1 cellular context compared by ENCODE assay signal in the genomic region with DNA sequence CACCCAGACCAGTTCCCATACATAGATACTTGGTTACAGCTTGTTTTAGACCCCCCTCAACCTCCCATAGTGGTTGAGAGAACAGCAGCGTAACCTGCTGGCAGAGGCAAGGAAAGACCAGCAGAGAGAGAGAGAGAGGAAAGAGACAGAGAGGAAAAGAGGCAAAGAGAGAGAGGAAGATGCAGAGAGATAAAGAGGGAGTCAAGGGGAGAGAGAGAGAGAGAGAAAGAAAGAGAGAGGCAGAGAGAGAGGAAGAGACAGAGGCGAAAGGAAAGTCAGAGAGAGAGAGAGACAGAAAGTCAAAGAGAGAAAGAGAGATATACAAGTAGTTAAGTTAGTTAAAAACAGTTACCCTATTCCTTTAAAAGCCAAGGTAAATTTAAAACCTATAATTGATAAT.
TF ChIP-seq lines count a peak whose summit lies in the region.

No MANE protein-coding gene starts in this region.

TF ChIP-seq in K562, 482 proteins besides CTCF, POLR2A, EP300 and RAD21 (continues in another document):
- TF ChIP-seq TRIM24 (IDR thresholded peaks at IDR 0.05) (0 out of 4 replicates have a peak, but pooled peaks of 1 of the 2 experiments have one; percentile 13), ZNF140 (CRISPR knock-in tag; IDR thresholded peaks at IDR 0.05) (no peak), SUPT5H (IDR thresholded peaks at IDR 0.05) (no peak), HNRNPUL1 (IDR thresholded peaks at IDR 0.05; ENCODE audit: low read length) (no peak), ARHGAP35 (IDR thresholded peaks at IDR 0.05; ENCODE audit: partially characterized antibody) (no peak), U2AF1 (optimal IDR thresholded peaks at IDR 0.05; ENCODE audit: low read depth, low read length) (no peak), BRF1 (IDR thresholded peaks at IDR 0.05; ENCODE audit: borderline replicate concordance, extremely low read depth, insufficient read length) (no peak), SMARCC2 (IDR thresholded peaks at IDR 0.05; ENCODE audit: low read depth) (no peak), ZNF785 (CRISPR knock-in tag; IDR thresholded peaks at IDR 0.05) (no peak), SRF (CRISPR knock-in tag; IDR thresholded peaks at IDR 0.05) (no peak), TCFL5 (CRISPR knock-in tag; conservative IDR thresholded peaks at IDR 0.05) (no peak), ZNF232 (CRISPR knock-in tag; IDR thresholded peaks at IDR 0.05) (no peak), TRIM28 (IDR thresholded peaks at IDR 0.05) (no peak), ZKSCAN8 (CRISPR knock-in tag; IDR thresholded peaks at IDR 0.05) (no peak), NFIC (IDR thresholded peaks at IDR 0.05) (no peak), ZNF408 (CRISPR knock-in tag; IDR thresholded peaks at IDR 0.05; ENCODE audit: low read depth) (no peak), SMAD1 (IDR thresholded peaks at IDR 0.05; ENCODE audit: low read depth, low read length, partially characterized antibody) (no peak), DPF2 (IDR thresholded peaks at IDR 0.05) (0 out of 2 replicates have a peak, but pooled peaks have one; percentile 23)
- TF ChIP-seq, protein P1, sequence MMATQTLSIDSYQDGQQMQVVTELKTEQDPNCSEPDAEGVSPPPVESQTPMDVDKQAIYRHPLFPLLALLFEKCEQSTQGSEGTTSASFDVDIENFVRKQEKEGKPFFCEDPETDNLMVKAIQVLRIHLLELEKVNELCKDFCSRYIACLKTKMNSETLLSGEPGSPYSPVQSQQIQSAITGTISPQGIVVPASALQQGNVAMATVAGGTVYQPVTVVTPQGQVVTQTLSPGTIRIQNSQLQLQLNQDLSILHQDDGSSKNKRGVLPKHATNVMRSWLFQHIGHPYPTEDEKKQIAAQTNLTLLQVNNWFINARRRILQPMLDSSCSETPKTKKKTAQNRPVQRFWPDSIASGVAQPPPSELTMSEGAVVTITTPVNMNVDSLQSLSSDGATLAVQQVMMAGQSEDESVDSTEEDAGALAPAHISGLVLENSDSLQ (IDR thresholded peaks at IDR 0.05), result no peak
- TF ChIP-seq, protein P2, sequence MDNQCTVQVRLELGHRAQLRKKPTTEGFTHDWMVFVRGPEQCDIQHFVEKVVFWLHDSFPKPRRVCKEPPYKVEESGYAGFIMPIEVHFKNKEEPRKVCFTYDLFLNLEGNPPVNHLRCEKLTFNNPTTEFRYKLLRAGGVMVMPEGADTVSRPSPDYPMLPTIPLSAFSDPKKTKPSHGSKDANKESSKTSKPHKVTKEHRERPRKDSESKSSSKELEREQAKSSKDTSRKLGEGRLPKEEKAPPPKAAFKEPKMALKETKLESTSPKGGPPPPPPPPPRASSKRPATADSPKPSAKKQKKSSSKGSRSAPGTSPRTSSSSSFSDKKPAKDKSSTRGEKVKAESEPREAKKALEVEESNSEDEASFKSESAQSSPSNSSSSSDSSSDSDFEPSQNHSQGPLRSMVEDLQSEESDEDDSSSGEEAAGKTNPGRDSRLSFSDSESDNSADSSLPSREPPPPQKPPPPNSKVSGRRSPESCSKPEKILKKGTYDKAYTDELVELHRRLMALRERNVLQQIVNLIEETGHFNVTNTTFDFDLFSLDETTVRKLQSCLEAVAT (IDR thresholded peaks at IDR 0.05), result peak in 1 of 2 experiments; percentile 52; a peak in 1 of 4 replicates
- TF ChIP-seq, protein P3, sequence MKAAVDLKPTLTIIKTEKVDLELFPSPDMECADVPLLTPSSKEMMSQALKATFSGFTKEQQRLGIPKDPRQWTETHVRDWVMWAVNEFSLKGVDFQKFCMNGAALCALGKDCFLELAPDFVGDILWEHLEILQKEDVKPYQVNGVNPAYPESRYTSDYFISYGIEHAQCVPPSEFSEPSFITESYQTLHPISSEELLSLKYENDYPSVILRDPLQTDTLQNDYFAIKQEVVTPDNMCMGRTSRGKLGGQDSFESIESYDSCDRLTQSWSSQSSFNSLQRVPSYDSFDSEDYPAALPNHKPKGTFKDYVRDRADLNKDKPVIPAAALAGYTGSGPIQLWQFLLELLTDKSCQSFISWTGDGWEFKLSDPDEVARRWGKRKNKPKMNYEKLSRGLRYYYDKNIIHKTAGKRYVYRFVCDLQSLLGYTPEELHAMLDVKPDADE (conservative IDR thresholded peaks at IDR 0.05; ENCODE audit: control insufficient read depth, low read depth, low read length), result no peak
- TF ChIP-seq, protein P4, sequence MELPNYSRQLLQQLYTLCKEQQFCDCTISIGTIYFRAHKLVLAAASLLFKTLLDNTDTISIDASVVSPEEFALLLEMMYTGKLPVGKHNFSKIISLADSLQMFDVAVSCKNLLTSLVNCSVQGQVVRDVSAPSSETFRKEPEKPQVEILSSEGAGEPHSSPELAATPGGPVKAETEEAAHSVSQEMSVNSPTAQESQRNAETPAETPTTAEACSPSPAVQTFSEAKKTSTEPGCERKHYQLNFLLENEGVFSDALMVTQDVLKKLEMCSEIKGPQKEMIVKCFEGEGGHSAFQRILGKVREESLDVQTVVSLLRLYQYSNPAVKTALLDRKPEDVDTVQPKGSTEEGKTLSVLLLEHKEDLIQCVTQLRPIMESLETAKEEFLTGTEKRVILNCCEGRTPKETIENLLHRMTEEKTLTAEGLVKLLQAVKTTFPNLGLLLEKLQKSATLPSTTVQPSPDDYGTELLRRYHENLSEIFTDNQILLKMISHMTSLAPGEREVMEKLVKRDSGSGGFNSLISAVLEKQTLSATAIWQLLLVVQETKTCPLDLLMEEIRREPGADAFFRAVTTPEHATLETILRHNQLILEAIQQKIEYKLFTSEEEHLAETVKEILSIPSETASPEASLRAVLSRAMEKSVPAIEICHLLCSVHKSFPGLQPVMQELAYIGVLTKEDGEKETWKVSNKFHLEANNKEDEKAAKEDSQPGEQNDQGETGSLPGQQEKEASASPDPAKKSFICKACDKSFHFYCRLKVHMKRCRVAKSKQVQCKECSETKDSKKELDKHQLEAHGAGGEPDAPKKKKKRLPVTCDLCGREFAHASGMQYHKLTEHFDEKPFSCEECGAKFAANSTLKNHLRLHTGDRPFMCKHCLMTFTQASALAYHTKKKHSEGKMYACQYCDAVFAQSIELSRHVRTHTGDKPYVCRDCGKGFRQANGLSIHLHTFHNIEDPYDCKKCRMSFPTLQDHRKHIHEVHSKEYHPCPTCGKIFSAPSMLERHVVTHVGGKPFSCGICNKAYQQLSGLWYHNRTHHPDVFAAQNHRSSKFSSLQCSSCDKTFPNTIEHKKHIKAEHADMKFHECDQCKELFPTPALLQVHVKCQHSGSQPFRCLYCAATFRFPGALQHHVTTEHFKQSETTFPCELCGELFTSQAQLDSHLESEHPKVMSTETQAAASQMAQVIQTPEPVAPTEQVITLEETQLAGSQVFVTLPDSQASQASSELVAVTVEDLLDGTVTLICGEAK (IDR thresholded peaks at IDR 0.05), result no peak
- TF ChIP-seq, protein P4 (CRISPR knock-in tag; IDR thresholded peaks at IDR 0.05), result no peak
- TF ChIP-seq, protein P5, sequence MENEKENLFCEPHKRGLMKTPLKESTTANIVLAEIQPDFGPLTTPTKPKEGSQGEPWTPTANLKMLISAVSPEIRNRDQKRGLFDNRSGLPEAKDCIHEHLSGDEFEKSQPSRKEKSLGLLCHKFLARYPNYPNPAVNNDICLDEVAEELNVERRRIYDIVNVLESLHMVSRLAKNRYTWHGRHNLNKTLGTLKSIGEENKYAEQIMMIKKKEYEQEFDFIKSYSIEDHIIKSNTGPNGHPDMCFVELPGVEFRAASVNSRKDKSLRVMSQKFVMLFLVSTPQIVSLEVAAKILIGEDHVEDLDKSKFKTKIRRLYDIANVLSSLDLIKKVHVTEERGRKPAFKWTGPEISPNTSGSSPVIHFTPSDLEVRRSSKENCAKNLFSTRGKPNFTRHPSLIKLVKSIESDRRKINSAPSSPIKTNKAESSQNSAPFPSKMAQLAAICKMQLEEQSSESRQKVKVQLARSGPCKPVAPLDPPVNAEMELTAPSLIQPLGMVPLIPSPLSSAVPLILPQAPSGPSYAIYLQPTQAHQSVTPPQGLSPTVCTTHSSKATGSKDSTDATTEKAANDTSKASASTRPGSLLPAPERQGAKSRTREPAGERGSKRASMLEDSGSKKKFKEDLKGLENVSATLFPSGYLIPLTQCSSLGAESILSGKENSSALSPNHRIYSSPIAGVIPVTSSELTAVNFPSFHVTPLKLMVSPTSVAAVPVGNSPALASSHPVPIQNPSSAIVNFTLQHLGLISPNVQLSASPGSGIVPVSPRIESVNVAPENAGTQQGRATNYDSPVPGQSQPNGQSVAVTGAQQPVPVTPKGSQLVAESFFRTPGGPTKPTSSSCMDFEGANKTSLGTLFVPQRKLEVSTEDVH (IDR thresholded peaks at IDR 0.05; ENCODE audit: low read depth, partially characterized antibody), result no peak
- TF ChIP-seq, protein P6, sequence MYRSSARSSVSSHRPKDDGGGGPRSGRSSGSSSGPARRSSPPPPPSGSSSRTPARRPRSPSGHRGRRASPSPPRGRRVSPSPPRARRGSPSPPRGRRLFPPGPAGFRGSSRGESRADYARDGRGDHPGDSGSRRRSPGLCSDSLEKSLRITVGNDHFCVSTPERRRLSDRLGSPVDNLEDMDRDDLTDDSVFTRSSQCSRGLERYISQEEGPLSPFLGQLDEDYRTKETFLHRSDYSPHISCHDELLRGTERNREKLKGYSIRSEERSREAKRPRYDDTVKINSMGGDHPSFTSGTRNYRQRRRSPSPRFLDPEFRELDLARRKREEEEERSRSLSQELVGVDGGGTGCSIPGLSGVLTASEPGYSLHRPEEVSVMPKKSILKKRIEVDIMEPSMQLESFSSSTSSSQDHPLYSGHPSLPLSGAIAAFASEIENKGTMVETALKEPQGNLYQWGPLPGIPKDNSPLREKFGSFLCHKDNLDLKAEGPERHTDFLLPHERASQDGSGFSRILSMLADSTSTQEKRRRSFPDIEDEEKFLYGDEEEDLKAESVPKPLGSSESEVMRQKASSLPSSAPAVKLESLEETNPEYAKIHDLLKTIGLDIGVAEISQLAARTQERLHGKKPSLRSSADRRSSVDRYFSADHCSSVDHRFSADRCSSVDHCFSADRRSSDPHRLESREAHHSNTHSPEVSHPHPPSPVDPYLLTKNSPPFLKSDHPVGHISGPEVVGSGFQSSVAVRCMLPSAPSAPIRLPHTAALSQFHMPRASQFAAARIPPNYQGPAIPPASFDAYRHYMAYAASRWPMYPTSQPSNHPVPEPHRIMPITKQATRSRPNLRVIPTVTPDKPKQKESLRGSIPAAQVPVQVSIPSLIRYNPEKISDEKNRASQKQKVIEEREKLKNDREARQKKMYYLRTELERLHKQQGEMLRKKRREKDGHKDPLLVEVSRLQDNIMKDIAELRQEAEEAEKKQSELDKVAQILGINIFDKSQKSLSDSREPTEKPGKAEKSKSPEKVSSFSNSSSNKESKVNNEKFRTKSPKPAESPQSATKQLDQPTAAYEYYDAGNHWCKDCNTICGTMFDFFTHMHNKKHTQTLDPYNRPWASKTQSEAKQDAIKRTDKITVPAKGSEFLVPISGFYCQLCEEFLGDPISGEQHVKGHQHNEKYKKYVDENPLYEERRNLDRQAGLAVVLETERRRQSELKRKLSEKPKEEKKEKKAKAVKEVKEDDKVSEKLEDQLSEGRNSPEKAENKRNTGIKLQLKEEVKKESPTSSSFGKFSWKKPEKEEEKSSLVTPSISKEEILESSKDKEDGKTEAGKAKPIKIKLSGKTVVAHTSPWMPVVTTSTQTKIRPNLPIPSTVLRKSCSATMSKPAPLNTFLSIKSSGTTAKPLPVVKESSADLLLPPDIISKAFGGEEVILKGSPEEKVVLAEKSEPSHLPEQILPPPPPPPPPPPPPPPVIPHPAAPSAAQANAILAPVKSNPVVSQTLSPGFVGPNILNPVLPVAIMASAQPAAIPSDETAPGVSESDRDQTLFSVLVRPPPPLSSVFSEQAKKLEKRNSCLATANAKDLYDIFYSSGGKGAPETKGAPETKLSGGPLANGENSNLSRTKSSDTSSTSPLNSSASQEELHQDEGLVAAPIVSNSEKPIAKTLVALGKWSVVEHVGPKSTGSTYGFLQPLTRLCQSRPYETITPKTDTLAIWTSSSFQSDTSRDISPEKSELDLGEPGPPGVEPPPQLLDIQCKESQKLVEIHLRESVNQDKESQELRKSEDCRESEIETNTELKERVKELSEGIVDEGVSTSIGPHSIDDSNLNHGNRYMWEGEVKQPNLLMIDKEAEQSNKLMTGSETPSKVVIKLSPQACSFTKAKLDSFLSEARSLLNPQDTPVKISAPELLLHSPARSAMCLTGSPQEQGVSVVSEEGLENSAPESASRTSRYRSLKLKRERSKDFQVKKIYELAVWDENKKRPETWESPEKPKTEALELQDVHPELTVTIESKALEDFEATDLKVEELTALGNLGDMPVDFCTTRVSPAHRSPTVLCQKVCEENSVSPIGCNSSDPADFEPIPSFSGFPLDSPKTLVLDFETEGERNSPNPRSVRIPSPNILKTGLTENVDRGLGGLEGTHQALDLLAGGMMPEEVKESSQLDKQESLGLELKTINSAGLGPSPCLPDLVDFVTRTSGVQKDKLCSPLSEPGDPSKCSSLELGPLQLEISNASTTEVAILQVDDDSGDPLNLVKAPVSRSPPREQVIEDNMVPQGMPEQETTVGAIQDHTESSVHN (IDR thresholded peaks at IDR 0.05; ENCODE audit: borderline replicate concordance in 1 of 2, low read depth in 1 of 2), result no peak
- TF ChIP-seq, protein P7, sequence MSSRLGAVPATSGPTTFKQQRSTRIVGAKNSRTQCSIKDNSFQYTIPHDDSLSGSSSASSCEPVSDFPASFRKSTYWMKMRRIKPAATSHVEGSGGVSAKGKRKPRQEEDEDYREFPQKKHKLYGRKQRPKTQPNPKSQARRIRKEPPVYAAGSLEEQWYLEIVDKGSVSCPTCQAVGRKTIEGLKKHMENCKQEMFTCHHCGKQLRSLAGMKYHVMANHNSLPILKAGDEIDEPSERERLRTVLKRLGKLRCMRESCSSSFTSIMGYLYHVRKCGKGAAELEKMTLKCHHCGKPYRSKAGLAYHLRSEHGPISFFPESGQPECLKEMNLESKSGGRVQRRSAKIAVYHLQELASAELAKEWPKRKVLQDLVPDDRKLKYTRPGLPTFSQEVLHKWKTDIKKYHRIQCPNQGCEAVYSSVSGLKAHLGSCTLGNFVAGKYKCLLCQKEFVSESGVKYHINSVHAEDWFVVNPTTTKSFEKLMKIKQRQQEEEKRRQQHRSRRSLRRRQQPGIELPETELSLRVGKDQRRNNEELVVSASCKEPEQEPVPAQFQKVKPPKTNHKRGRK (tag; IDR thresholded peaks at IDR 0.05), result peak; percentile 23; the same call in 1 of the 2 replicates
